Comparison of ENCODE assay signal across 8 cellular contexts in the genomic region with DNA sequence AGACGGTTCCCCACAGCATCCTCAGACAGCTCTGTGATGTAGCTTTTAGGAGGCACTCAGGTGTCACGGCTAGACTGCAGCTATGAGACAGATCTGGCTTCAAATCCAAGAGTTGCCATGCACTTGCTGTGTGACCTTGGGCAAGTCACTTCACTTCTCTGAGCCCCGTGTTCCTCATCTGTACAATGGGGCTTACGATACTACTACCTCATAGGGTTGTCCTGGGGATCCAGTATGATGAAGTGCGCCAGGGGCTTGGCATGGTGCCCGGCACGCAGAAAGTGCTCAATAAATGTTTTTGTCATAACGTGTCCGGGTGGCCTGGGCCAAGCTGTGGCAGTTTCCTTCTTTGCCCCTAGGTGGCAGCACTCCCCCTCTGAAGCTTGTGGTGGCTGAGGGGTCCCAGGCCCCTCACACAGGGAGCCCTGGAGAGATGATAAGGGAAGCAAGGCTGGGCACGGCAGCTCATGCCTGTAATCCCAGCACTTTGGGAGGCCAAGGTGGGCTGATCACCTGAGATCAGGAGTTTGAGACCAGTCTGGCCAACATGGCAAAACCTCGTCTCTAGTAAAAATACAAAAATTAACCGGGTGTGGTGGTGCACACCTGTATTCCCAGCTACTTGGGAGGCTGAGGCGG. TPM values are rescaled to one million over a fixed set of nuclear protein-coding genes. Genes with fewer than 3 reads are reported as not detected.
DNase-seq lines count a peak whose midpoint lies in the region; TF ChIP-seq lines count a peak whose summit lies in the region.

No MANE protein-coding gene starts in this region.

- peaks cover 4% of the 10 kb centered on the region for H3K36me3 Mint-ChIP-seq in activated CD4-positive, alpha-beta T cell treated with anti-CD3 and anti-CD28 coated beads, Interleukin-2, amount 10 ng/mL, durations not matched to agents 24 days and 14 days (ENCODE audit: low read depth)
- H3K36me3 Mint-ChIP-seq in mesothelial cell of epicardium = peaks cover 4% of the 10 kb centered on the region

- no peak overlapping the region for H3K27ac Mint-ChIP-seq in activated CD4-positive, alpha-beta T cell treated with anti-CD3 and anti-CD28 coated beads, Interleukin-2, amount 10 ng/mL, durations not matched to agents 24 days and 14 days
- H3K27ac Mint-ChIP-seq in mesothelial cell of epicardium = no peak overlapping the region

- no peaks in the 10 kb centered on the region for H3K9me3 ChIP-seq in testis

- WGBS in testis, 2 donors = 81 to 85% methylated on average over 12 to 13 of the region's 13 CpGs

- no peaks in the 10 kb centered on the region for H3K27me3 Mint-ChIP-seq in activated CD4-positive, alpha-beta T cell treated with anti-CD3 and anti-CD28 coated beads, Interleukin-2, amount 10 ng/mL, durations not matched to agents 24 days and 14 days
- H3K27me3 Mint-ChIP-seq in mesothelial cell of epicardium (ENCODE audit: low read depth) = no peaks in the 10 kb centered on the region

- H3K4me3 ChIP-seq in dorsolateral prefrontal cortex (no peak overlapping the region), testis (no peak overlapping the region)

- intact Hi-C loops in activated CD4-positive, alpha-beta T cell treated with anti-CD3 and anti-CD28 coated beads, Interleukin-2, amount 10 ng/mL, durations not matched to agents 24 days and 14 days (cut with micrococcal nuclease) = no loop called here
- intact Hi-C loops in dorsolateral prefrontal cortex (cut with DNase I) = no loop called here
- intact Hi-C loops in testis (cut with DNase I; ENCODE audit: low total_unique reads) = no loop called here

- H3K4me3 Mint-ChIP-seq in activated CD4-positive, alpha-beta T cell treated with anti-CD3 and anti-CD28 coated beads, Interleukin-2, amount 10 ng/mL, durations not matched to agents 24 days and 14 days = no peak overlapping the region
- H3K4me3 Mint-ChIP-seq in mesothelial cell of epicardium = no peak overlapping the region

- no peak for TF ChIP-seq POLR2A in testis (IDR thresholded peaks at IDR 0.05)

- no peaks in the 10 kb centered on the region for H3K4me1 ChIP-seq in testis

- TF ChIP-seq CTCF in C4-2B (conservative IDR thresholded peaks at IDR 0.05) = peak; percentile 94
- TF ChIP-seq CTCF in dorsolateral prefrontal cortex (IDR thresholded peaks at IDR 0.05 in 54 of 56, conservative IDR thresholded peaks at IDR 0.05 in 2 of 56; ENCODE audit: low read depth in 1 of 56, partially characterized antibody in 56 of 56) = peak; percentile 36 to 81 (median 68)
- peak; percentile 72 for TF ChIP-seq CTCF in mesothelial cell of epicardium (IDR thresholded peaks at IDR 0.05; ENCODE audit: unreplicated experiment)
- TF ChIP-seq CTCF in testis (IDR thresholded peaks at IDR 0.05) = peak; percentile 38 to 76 (median 73)

- DNase-seq in HuH-7 (ENCODE audit: low spot score) (peak; percentile 91), dorsolateral prefrontal cortex (peak in 4 of 10 donors; percentile 28 to 49 (median 36)), mesothelial cell of epicardium (ENCODE audit: low spot score in 2 of 2, unreplicated experiment in 2 of 2) (peak in 1 of 2 experiments; percentile 64), testis (peak; percentile 47), NCI-H1694 (lab: John Stamatoyannopoulos, UW) (no peak), GOT3 (lab: John Stamatoyannopoulos, UW) (no peak)
- DNase-seq in activated CD4-positive, alpha-beta T cell treated with anti-CD3 and anti-CD28 coated beads, Interleukin-2, amount 10 ng/mL, durations not matched to agents 24 days and 14 days = peak; percentile 87

- no peaks in the 10 kb centered on the region for H3K9me3 Mint-ChIP-seq in activated CD4-positive, alpha-beta T cell treated with anti-CD3 and anti-CD28 coated beads, Interleukin-2, amount 10 ng/mL, durations not matched to agents 24 days and 14 days
- no peaks in the 10 kb centered on the region for H3K9me3 Mint-ChIP-seq in mesothelial cell of epicardium

- H3K27ac ChIP-seq in C4-2B = no peak overlapping the region
- H3K27ac ChIP-seq in dorsolateral prefrontal cortex = no peak overlapping the region
- H3K27ac ChIP-seq in testis = no peak overlapping the region

- H3K4me1 Mint-ChIP-seq in activated CD4-positive, alpha-beta T cell treated with anti-CD3 and anti-CD28 coated beads, Interleukin-2, amount 10 ng/mL, durations not matched to agents 24 days and 14 days = peaks cover 14% of the 10 kb centered on the region
- H3K4me1 Mint-ChIP-seq in mesothelial cell of epicardium = peaks cover 37% of the 10 kb centered on the region

- H3K36me3 ChIP-seq in testis (ENCODE audit: low read depth, missing control alignments) = no peaks in the 10 kb centered on the region

- H3K27me3 ChIP-seq in dorsolateral prefrontal cortex (no peaks in the 10 kb centered on the region), testis (no peaks in the 10 kb centered on the region)

RNA-seq across cellular contexts. Expression of gene CHMP4B, which starts 19.1 kb away (rescaled TPM):
- total RNA-seq in activated CD4-positive, alpha-beta T cell treated with anti-CD3 and anti-CD28 coated beads, Interleukin-2, amount 10 ng/mL, durations not matched to agents 24 days and 14 days = 95.6 and 102 TPM in 2 replicates
- total RNA-seq in dorsolateral prefrontal cortex (100 to 1,000 TPM in 86 of 120 experiments, 10 to 100 TPM in 34; 68.7 to 154 (median 115) TPM), mesothelial cell of epicardium (76.9 to 79.4 TPM (median 77.7 TPM) in 3 replicates), testis (100 to 1,000 TPM in 1 of 2 donors, 10 to 100 TPM in 1; 98.3 to 102 TPM)
- 114 TPM for polyA plus RNA-seq in testis (ENCODE audit: insufficient read depth, low read depth, low replicate concordance)

Comparison
In these comparisons a context has a peak if more than half of its experiments do, and no peak if none do; other contexts are left out.
1. DNase-seq: peak in HuH-7 (single experiment), activated CD4-positive, alpha-beta T cell treated with anti-CD3 and anti-CD28 coated beads, Interleukin-2, amount 10 ng/mL, durations not matched to agents 24 days and 14 days (single experiment) and testis (single experiment); none in NCI-H1694 (single experiment) and GOT3 (single experiment).
2. Peak in every context shown above with its lines, with median percentiles within 50 percentile points of each other: CTCF ChIP-seq.